8 cellular contexts compared by ENCODE assay signal in genomic region chr20:5503552-5503951, GRCh38.
DNase-seq lines count a peak whose midpoint lies in the region; ATAC-seq and TF ChIP-seq lines count a peak whose summit lies in the region.
"Not testable (repeated sequence)": the region's sequence is repeated elsewhere in the genome, so short reads cannot be mapped to it uniquely, and the experiment has no call there.

No MANE protein-coding gene starts in this region.

- H4K91ac ChIP-seq in IMR-90 (ENCODE audit: insufficient read depth, low read depth, low read length), result not testable (repeated sequence)

- not testable (repeated sequence) for TF ChIP-seq EP300 in esophagus muscularis mucosa (IDR thresholded peaks at IDR 0.05); transverse colon (IDR thresholded peaks at IDR 0.05; ENCODE audit: low read depth)

- POLR2A ChIA-PET in AG04450 (lab: Yijun Ruan, JAX); IMR-90 (lab: Charles Lee; ENCODE audit: unreplicated experiment): not testable (repeated sequence)

- H2BK120ac ChIP-seq in IMR-90 (ENCODE audit: low read depth, low read length), result not testable (repeated sequence)

- CTCF ChIA-PET in AG04450 (lab: Charles Lee); IMR-90 (lab: Yijun Ruan, JAX): not testable (repeated sequence)

- not testable (repeated sequence) for H3K79me1 ChIP-seq in IMR-90 (ENCODE audit: low read depth in 1 of 2, low read length in 2 of 2)

- not testable (repeated sequence) for TF ChIP-seq RAD21 in IMR-90 (IDR thresholded peaks at IDR 0.05; ENCODE audit: low read length)

- not testable (repeated sequence) for H3K4ac ChIP-seq in IMR-90 (ENCODE audit: low read depth, low read length)

- H3K23ac ChIP-seq in IMR-90 (ENCODE audit: low read depth, low read length), result not testable (repeated sequence)

- ATAC-seq in IMR-90 (ENCODE audit: low read depth) (peak; percentile 37), left cardiac atrium (peak; percentile 59 to 68), mucosa of descending colon (peak; percentile 40)

- not testable (repeated sequence) for H2BK5ac ChIP-seq in IMR-90 (ENCODE audit: low read depth, low read length, poor library complexity, severe bottlenecking)

- H3K27ac ChIP-seq in AG04450 (ENCODE audit: low read depth, low read length); IMR-90 (ENCODE audit: insufficient read depth, low read length): not testable (repeated sequence)
- H3K27ac ChIP-seq in esophagus muscularis mucosa (replicated peaks in 1 of 4), result peak overlapping the region in 3 of 4 donors; percentile 72 to 80 (median 77)
- H3K27ac ChIP-seq in transverse colon, result peak overlapping the region in 2 of 4 donors; percentile 77 to 81

- in situ Hi-C loops in IMR-90 (cut with MboI; ENCODE audit: low sequenced_read_pairs); astrocyte of the spinal cord (cut with HindIII; ENCODE audit: low sequenced_read_pairs); transverse colon (cut with MboI; ENCODE audit: low pct_ligation_motif_present in 1 of 4, low pct_unique_long_range_greater_than_20kb in 1 of 4, low sequenced_read_pairs in 3 of 4): not testable (repeated sequence)

- H3K4me2 ChIP-seq in IMR-90 (ENCODE audit: low read depth, low read length), result peak overlapping the region; percentile 66

- H4K20me1 ChIP-seq in IMR-90 (ENCODE audit: insufficient read depth, low read length), result not testable (repeated sequence)

- not testable (repeated sequence) for H3K9me1 ChIP-seq in IMR-90 (ENCODE audit: insufficient read depth, low read length)

- dilution Hi-C loops in IMR-90 (cut with HindIII; ENCODE audit: low sequenced_read_pairs, unreplicated experiment), result not testable (repeated sequence)

- H3K18ac ChIP-seq in IMR-90 (ENCODE audit: low read depth, low read length), result not testable (repeated sequence)

- not testable (repeated sequence) for H3K14ac ChIP-seq in IMR-90 (replicated peaks; ENCODE audit: low read depth, low read length)

- not testable (repeated sequence) for H3K56ac ChIP-seq in IMR-90 (ENCODE audit: extremely low read depth, insufficient read depth, low read length)

- intact Hi-C loops in IMR-90 (cut with micrococcal nuclease); esophagus muscularis mucosa (cut with DNase I); left cardiac atrium (cut with DNase I); mucosa of descending colon (cut with DNase I, micrococcal nuclease); transverse colon (cut with DNase I; ENCODE audit: low total_unique reads): not testable (repeated sequence)

- not testable (repeated sequence) for TF ChIP-seq CTCF in AG04450 (IDR thresholded peaks at IDR 0.05; ENCODE audit: low read depth, low read length); IMR-90 (conservative IDR thresholded peaks at IDR 0.05; ENCODE audit: low read depth, low read length); astrocyte of the spinal cord (IDR thresholded peaks at IDR 0.05; ENCODE audit: low read depth, low read length); esophagus muscularis mucosa (IDR thresholded peaks at IDR 0.05); mucosa of descending colon (IDR thresholded peaks at IDR 0.05); transverse colon (IDR thresholded peaks at IDR 0.05)

- not testable (repeated sequence) for TF ChIP-seq POLR2A in IMR-90 (IDR thresholded peaks at IDR 0.05; ENCODE audit: low read depth, low read length); esophagus muscularis mucosa (IDR thresholded peaks at IDR 0.05; ENCODE audit: low read depth); transverse colon (IDR thresholded peaks at IDR 0.05)

- H3K4me3 ChIP-seq in AG04450 (ENCODE audit: low read depth, low read length) (peak overlapping the region; percentile 58), astrocyte of the spinal cord (ENCODE audit: low read depth, low read length) (peak overlapping the region; percentile 56), esophagus muscularis mucosa (peak overlapping the region; percentile 68 to 72 (median 70)), skeletal muscle cell (ENCODE audit: low read depth, low read length) (peak overlapping the region; percentile 37), transverse colon (peak overlapping the region in 3 of 4 donors; percentile 55 to 79 (median 58))
- not testable (repeated sequence) for H3K4me3 ChIP-seq in IMR-90 (ENCODE audit: insufficient read depth, low read depth, low read length); mucosa of descending colon

- H2AK9ac ChIP-seq in IMR-90 (replicated peaks; ENCODE audit: low read depth, low read length, poor library complexity), result not testable (repeated sequence)

- H3K27me3 ChIP-seq in AG04450 (ENCODE audit: control insufficient read depth, insufficient read depth, low read length); IMR-90 (ENCODE audit: control insufficient read depth, insufficient read depth, low read length); esophagus muscularis mucosa; transverse colon: not testable (repeated sequence)

- not testable (repeated sequence) for H2BK15ac ChIP-seq in IMR-90 (ENCODE audit: low read depth, low read length)

- H3K9ac ChIP-seq in IMR-90 (ENCODE audit: low read depth, low read length), result not testable (repeated sequence)

- H2AFZ ChIP-seq in IMR-90 (replicated peaks; ENCODE audit: low read length, poor library complexity), result not testable (repeated sequence)

- not testable (repeated sequence) for H2AK5ac ChIP-seq in IMR-90 (ENCODE audit: low read depth, low read length)

- H3K9me3 ChIP-seq in AG04450 (ENCODE audit: control insufficient read depth, insufficient read depth, low read length); IMR-90 (ENCODE audit: control insufficient read depth, insufficient read depth, low read length); esophagus muscularis mucosa; mucosa of descending colon; transverse colon: not testable (repeated sequence)

- H3K36me3 ChIP-seq in IMR-90 (ENCODE audit: control insufficient read depth, insufficient read depth, low read length); esophagus muscularis mucosa; mucosa of descending colon (ENCODE audit: low read depth); transverse colon: not testable (repeated sequence)

- H3K4me1 ChIP-seq in IMR-90 (ENCODE audit: control insufficient read depth, insufficient read depth, low read length); esophagus muscularis mucosa; mucosa of descending colon (ENCODE audit: low read depth); transverse colon: not testable (repeated sequence)

- WGBS in IMR-90 (ENCODE audit: extremely low coverage in 2 of 2, insufficient read length in 1 of 2), 2 experiments, result no CpG with 5 or more reads among the region's 11 CpGs
- WGBS in esophagus muscularis mucosa, result no CpG with 5 or more reads among the region's 11 CpGs
- 70% methylated on average over 5 of the region's 11 CpGs; no CpG with 5 or more reads in 1 of the 2 donors for WGBS in transverse colon (ENCODE audit: low coverage in 1 of 2), 2 donors

- H2BK20ac ChIP-seq in IMR-90 (ENCODE audit: low read depth, low read length), result not testable (repeated sequence)

- H4K5ac ChIP-seq in IMR-90 (ENCODE audit: low read depth, low read length), result not testable (repeated sequence)

- not testable (repeated sequence) for BruUV-seq in IMR-90 (replicated peaks; lab: Mats Ljungman, UMichigan)

- not testable (repeated sequence) for DNase-seq in AG04450 (ENCODE audit: low read depth, low spot score); IMR-90; astrocyte of the spinal cord (ENCODE audit: low read depth, low spot score); esophagus muscularis mucosa (ENCODE audit: extremely low spot score); left cardiac atrium; mucosa of descending colon; skeletal muscle cell (ENCODE audit: low read depth); transverse colon

- H4K8ac ChIP-seq in IMR-90 (ENCODE audit: low read depth in 2 of 2, low read length in 2 of 2), result not testable (repeated sequence)
